8 cellular contexts compared by ENCODE assay signal in the genomic region with DNA sequence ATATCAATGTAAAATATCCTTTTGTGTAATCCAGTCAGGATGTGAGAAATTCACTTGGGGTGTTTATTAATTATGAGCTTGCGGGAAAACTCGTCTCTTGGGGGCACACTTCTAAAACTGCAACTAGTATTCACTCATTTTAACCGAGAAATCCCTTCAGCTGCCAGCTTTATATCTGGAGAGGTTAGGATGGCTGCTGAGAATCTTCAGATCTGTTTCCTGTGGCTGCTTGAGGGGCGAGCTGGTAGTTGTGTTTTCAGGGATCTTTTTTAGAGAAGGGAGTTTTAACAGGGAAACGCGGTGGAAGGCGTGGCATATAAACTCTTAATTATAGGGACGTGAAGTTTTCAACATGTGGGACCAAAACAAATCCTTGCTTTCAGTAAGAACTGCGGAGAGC. TPM values are rescaled to one million over a fixed set of nuclear protein-coding genes. Genes with fewer than 3 reads are reported as not detected.
A peak's percentile ranks its signal among the peaks of the same experiment; 100 is the strongest.
DNase-seq lines count a peak whose midpoint lies in the region; ATAC-seq, FAIRE-seq and TF ChIP-seq lines count a peak whose summit lies in the region.

No MANE protein-coding gene starts in this region.

- no peaks in the 10 kb centered on the region for H3K4me1 ChIP-seq in Peyer's patch
- peaks cover 25% of the 10 kb centered on the region for H3K4me1 ChIP-seq in endothelial cell of umbilical vein (ENCODE audit: control insufficient read depth, extremely low read depth, insufficient read depth, low read length)

- peak; percentile 13 for DNase-seq in GM12865 (ENCODE audit: low read depth)
- peak in 2 of 3 donors; percentile 22 to 48 for DNase-seq in Peyer's patch
- DNase-seq in endothelial cell of umbilical vein (ENCODE audit: low read depth, low spot score): peak; percentile 69
- no peak for DNase-seq in SK-N-DZ (ENCODE audit: low spot score)
- no peak for DNase-seq in G401 (ENCODE audit: low spot score)
- no peak for DNase-seq in effector CD8-positive, alpha-beta T cell (lab: John Stamatoyannopoulos, UW)

- H3K27ac ChIP-seq in Peyer's patch (peak overlapping the region; percentile 68 to 95 (median 84)), endothelial cell of umbilical vein (ENCODE audit: insufficient read depth, low read depth, low read length) (peak overlapping the region; percentile 77)

- no peak for FAIRE-seq in endothelial cell of umbilical vein (lab: Jason Lieb, UNC)

- peak overlapping the region; percentile 79 for H3K4me3 ChIP-seq in GM12865 (ENCODE audit: low read depth, low read length)
- H3K4me3 ChIP-seq in Peyer's patch: peak overlapping the region; percentile 59 to 95 (median 68)
- peak overlapping the region; percentile 65 to 95 (median 80) for H3K4me3 ChIP-seq in endothelial cell of umbilical vein (replicated peaks in 1 of 3; ENCODE audit: insufficient read depth in 1 of 3, low read depth in 1 of 3, low read length in 3 of 3)

- dilution Hi-C loops in endothelial cell of umbilical vein (cut with MboI; ENCODE audit: extremely low pct_ligation_motif_present, low sequenced_read_pairs): no loop called here

- intact Hi-C loops in endothelial cell of umbilical vein (cut with micrococcal nuclease): loop anchor here (1.0 to 2.0 kb wide), 10 partner anchors 14 to 127 kb away; no protein-coding TSS in a partner anchor

- no peaks in the 10 kb centered on the region for H3K9me1 ChIP-seq in endothelial cell of umbilical vein (replicated peaks; ENCODE audit: control insufficient read depth, extremely low read depth, insufficient read depth, low read length)

- peak overlapping the region; percentile 90 for H3K4me2 ChIP-seq in endothelial cell of umbilical vein (ENCODE audit: insufficient read depth, low read length)

- no peaks in the 10 kb centered on the region for H3K27me3 Mint-ChIP-seq in nephron (ENCODE audit: low read depth)

- in situ Hi-C loops in G401 (cut with HindIII; ENCODE audit: low sequenced_read_pairs): no loop called here

- peak overlapping the region; percentile 86 to 93 (median 92) for H3K4me3 Mint-ChIP-seq in nephron

- H4K20me1 ChIP-seq in endothelial cell of umbilical vein (replicated peaks; ENCODE audit: control insufficient read depth, extremely low read depth, insufficient read depth, low read length): no peaks in the 10 kb centered on the region

- no peaks in the 10 kb centered on the region for H3K36me3 ChIP-seq in Peyer's patch
- H3K36me3 ChIP-seq in endothelial cell of umbilical vein (ENCODE audit: control insufficient read depth in 2 of 2, extremely low read depth in 1 of 2, insufficient read depth in 2 of 2, low read length in 2 of 2): no peaks in the 10 kb centered on the region

- H3K9ac ChIP-seq in endothelial cell of umbilical vein (replicated peaks; ENCODE audit: extremely low read depth, insufficient read depth, low read length): peak overlapping the region; percentile 88

- H3K27me3 ChIP-seq in Peyer's patch (no peaks in the 10 kb centered on the region), endothelial cell of umbilical vein (ENCODE audit: control insufficient read depth in 2 of 2, insufficient read depth in 2 of 2, low read length in 2 of 2) (no peaks in the 10 kb centered on the region)

- H3K9me3 ChIP-seq in Peyer's patch: no peaks in the 10 kb centered on the region
- H3K9me3 ChIP-seq in endothelial cell of umbilical vein (replicated peaks; ENCODE audit: control insufficient read depth, insufficient read depth, low read length): no peaks in the 10 kb centered on the region

- H2AFZ ChIP-seq in endothelial cell of umbilical vein (ENCODE audit: low read depth, low read length): no peak overlapping the region

- peaks cover 53% of the 10 kb centered on the region for H3K79me2 ChIP-seq in endothelial cell of umbilical vein (ENCODE audit: control insufficient read depth, insufficient read depth, low read length)

- TF ChIP-seq POLR2A in Peyer's patch (IDR thresholded peaks at IDR 0.05): no peak
- TF ChIP-seq POLR2A in endothelial cell of umbilical vein (IDR thresholded peaks at IDR 0.05; ENCODE audit: low read depth, low read length): no peak

- H3K9me3 Mint-ChIP-seq in nephron: no peaks in the 10 kb centered on the region

- TSS peak; percentile 38 for BruUV-seq in endothelial cell of umbilical vein (replicated peaks; lab: Mats Ljungman, UMichigan)

- CTCF ChIA-PET in endothelial cell of umbilical vein (lab: Charles Lee): interaction anchor here (0.9 to 3.5 kb wide), 12 partner anchors 22 to 126 kb away, joined by 3 to 53 read pairs (median 12); no protein-coding TSS in a partner anchor

- TF ChIP-seq CTCF in GM12865 (IDR thresholded peaks at IDR 0.05; ENCODE audit: insufficient read depth, low read depth, low read length, missing control alignments): no peak
- TF ChIP-seq CTCF in Peyer's patch (IDR thresholded peaks at IDR 0.05): no peak
- no peak for TF ChIP-seq CTCF in endothelial cell of umbilical vein (IDR thresholded peaks at IDR 0.05; ENCODE audit: extremely low read depth in 1 of 2, insufficient read depth in 1 of 2, low read depth in 1 of 2, low read length in 2 of 2)
- peak in 1 of 3 experiments; percentile 9 for TF ChIP-seq CTCF in nephron (IDR thresholded peaks at IDR 0.05; ENCODE audit: unreplicated experiment in 3 of 3)

- peak overlapping the region; percentile 85 to 89 (median 88) for H3K27ac Mint-ChIP-seq in nephron

- POLR2A ChIA-PET in endothelial cell of umbilical vein (lab: Charles Lee): interaction anchor here (2.0 to 2.6 kb wide), 2 partner anchors 31 to 63 kb away, joined by 11 to 13 read pairs; no protein-coding TSS in a partner anchor

- no peak for ATAC-seq in GM19452 (IDR thresholded peaks at IDR 0.05; ENCODE audit: unreplicated experiment)

- no peaks in the 10 kb centered on the region for H3K36me3 Mint-ChIP-seq in nephron (ENCODE audit: low read depth)

- H3K4me1 Mint-ChIP-seq in nephron: peaks cover 61% of the 10 kb centered on the region

TF ChIP-seq in endothelial cell of umbilical vein, 7 proteins besides CTCF, POLR2A, EP300 and RAD21:
- TF ChIP-seq POLR2AphosphoS5 (IDR thresholded peaks at IDR 0.05; ENCODE audit: insufficient read depth, low read depth, low read length) (no peak), EZH2 (IDR thresholded peaks at IDR 0.05; ENCODE audit: borderline replicate concordance, low read depth, low read length, severe bottlenecking) (no peak), MYC (IDR thresholded peaks at IDR 0.05; ENCODE audit: low read depth, low read length) (no peak), FOS (IDR thresholded peaks at IDR 0.05; ENCODE audit: borderline replicate concordance, insufficient read depth, low read length) (no peak), GATA2 (IDR thresholded peaks at IDR 0.05; ENCODE audit: insufficient read depth, insufficient read length, low read depth, low read length) (no peak), JUN (IDR thresholded peaks at IDR 0.05; ENCODE audit: borderline replicate concordance, insufficient read depth, insufficient read length, low read depth) (no peak)
- TF ChIP-seq, protein P1, sequence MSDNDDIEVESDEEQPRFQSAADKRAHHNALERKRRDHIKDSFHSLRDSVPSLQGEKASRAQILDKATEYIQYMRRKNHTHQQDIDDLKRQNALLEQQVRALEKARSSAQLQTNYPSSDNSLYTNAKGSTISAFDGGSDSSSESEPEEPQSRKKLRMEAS (IDR thresholded peaks at IDR 0.05; ENCODE audit: insufficient read depth, insufficient read length): no peak

RNA-seq across cellular contexts. Expression of a gene that starts 0.8 kb away (rescaled TPM):
- total RNA-seq in Peyer's patch (100 to 1,000 TPM in 1 of 4 donors, 10 to 100 TPM in 3; 37.5 to 171 (median 48.1) TPM), endothelial cell of umbilical vein (154 TPM in 2 replicates)
- polyA plus RNA-seq in endothelial cell of umbilical vein: 37.2 and 45.5 TPM in 2 replicates
- polyA plus RNA-seq in endothelial cell of umbilical vein (2011; cell fraction: cytosol; rRNA removed): 41.7 and 42.3 TPM in 2 replicates
- polyA plus RNA-seq in endothelial cell of umbilical vein (2011; cell fraction: nucleus; rRNA removed): 179 and 233 TPM in 2 replicates
- 84.8 and 122 TPM in 2 replicates for polyA plus RNA-seq in endothelial cell of umbilical vein (2012)
- polyA minus RNA-seq in endothelial cell of umbilical vein: 182 and 216 TPM in 2 replicates
- polyA minus RNA-seq in endothelial cell of umbilical vein (2011; cell fraction: cytosol; rRNA and poly(A)+ RNA removed): 8.4 TPM
- polyA minus RNA-seq in endothelial cell of umbilical vein (2011; cell fraction: nucleus; rRNA and poly(A)+ RNA removed): 280 and 362 TPM in 2 replicates
- polyA plus RNA-seq in SK-N-DZ (2014; cell fraction: cytosol; rRNA removed): 17.9 and 27.7 TPM in 2 replicates
- polyA plus RNA-seq in SK-N-DZ (2014; cell fraction: nucleus; rRNA removed): 23.4 and 28.7 TPM in 2 replicates
- 27.1 and 43.4 TPM in 2 replicates for total RNA-seq in G401 (2014; rRNA removed; shearing (Covaris generic))

Comparison
In these comparisons a context has a peak if more than half of its experiments do, and no peak if none do; other contexts are left out.
1. DNase-seq: peak in GM12865 (single experiment), Peyer's patch (2 of 3) and endothelial cell of umbilical vein (single experiment); none in SK-N-DZ (single experiment), G401 (single experiment) and effector CD8-positive, alpha-beta T cell (single experiment).
2. Peak in every context shown above with its lines, with median percentiles within 50 percentile points of each other: H3K4me3 ChIP-seq.